ENCODE assay signal across 1 cellular context in genomic region chr14:64503434-64504309, GRCh38.
TF ChIP-seq lines count a peak whose summit lies in the region.

A gene with protein sequence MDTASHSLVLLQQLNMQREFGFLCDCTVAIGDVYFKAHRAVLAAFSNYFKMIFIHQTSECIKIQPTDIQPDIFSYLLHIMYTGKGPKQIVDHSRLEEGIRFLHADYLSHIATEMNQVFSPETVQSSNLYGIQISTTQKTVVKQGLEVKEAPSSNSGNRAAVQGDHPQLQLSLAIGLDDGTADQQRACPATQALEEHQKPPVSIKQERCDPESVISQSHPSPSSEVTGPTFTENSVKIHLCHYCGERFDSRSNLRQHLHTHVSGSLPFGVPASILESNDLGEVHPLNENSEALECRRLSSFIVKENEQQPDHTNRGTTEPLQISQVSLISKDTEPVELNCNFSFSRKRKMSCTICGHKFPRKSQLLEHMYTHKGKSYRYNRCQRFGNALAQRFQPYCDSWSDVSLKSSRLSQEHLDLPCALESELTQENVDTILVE (minus strand): TSS chr14:64503838. CDS start chr14:64490533, 13,305 bp downstream.

TF ChIP-seq in GM12878, 131 proteins besides CTCF, POLR2A, EP300 and RAD21 (continued from another document and continues in another):
- TF ChIP-seq RELB (IDR thresholded peaks at IDR 0.05; ENCODE audit: low read depth) (peak; percentile 79), SUPT20H (IDR thresholded peaks at IDR 0.05; ENCODE audit: borderline replicate concordance, control insufficient read depth, low read depth, low read length) (no peak), POLR2AphosphoS2 (IDR thresholded peaks at IDR 0.05; ENCODE audit: low read depth, low read length) (peak; percentile 80), CHD1 (IDR thresholded peaks at IDR 0.05; ENCODE audit: low read depth, low read length) (peak; percentile 86; the same call in 1 of the 2 replicates), MTA3 (IDR thresholded peaks at IDR 0.05; ENCODE audit: borderline replicate concordance, low read length) (no peak), FOS (IDR thresholded peaks at IDR 0.05; ENCODE audit: borderline replicate concordance, extremely low read depth, insufficient read length) (no peak), PML (IDR thresholded peaks at IDR 0.05; ENCODE audit: low read length) (peak; percentile 58; the same call in 1 of the 2 replicates), EED (IDR thresholded peaks at IDR 0.05; ENCODE audit: low read depth) (0 out of 2 replicates have a peak, but pooled peaks have one; percentile 25), GABPA (IDR thresholded peaks at IDR 0.05; ENCODE audit: low read depth) (no peak), RAD51 (IDR thresholded peaks at IDR 0.05) (peak; percentile 67), JUND (IDR thresholded peaks at IDR 0.05; ENCODE audit: low read depth, low read length) (no peak), MYC (IDR thresholded peaks at IDR 0.05; ENCODE audit: insufficient read depth, insufficient read length, insufficient replicate concordance, low read length, severe bottlenecking) (peak; percentile 81), NRF1 (conservative IDR thresholded peaks at IDR 0.05; ENCODE audit: low read depth, low read length) (peak; percentile 28; the same call in 1 of the 2 replicates), LARP7 (IDR thresholded peaks at IDR 0.05) (peak; percentile 97), NR2F1 (conservative IDR thresholded peaks at IDR 0.05) (peak; percentile 18; the same call in 1 of the 2 replicates), ESRRA (IDR thresholded peaks at IDR 0.05; ENCODE audit: low read length) (no peak; the same call in 1 of the 2 replicates), MTA2 (IDR thresholded peaks at IDR 0.05; ENCODE audit: low read depth) (peak; percentile 43; the same call in 1 of the 2 replicates), CREM (IDR thresholded peaks at IDR 0.05; ENCODE audit: low read depth) (peak; percentile 75; the same call in 1 of the 2 replicates), KAT2A (conservative IDR thresholded peaks at IDR 0.05; ENCODE audit: control insufficient read depth, low read depth, low read length) (no peak), TCF12 (IDR thresholded peaks at IDR 0.05; ENCODE audit: low read depth, low read length) (peak; percentile 69), GATAD2B (conservative IDR thresholded peaks at IDR 0.05; ENCODE audit: low read depth) (0 out of 2 replicates have a peak, but pooled peaks have one; percentile 21), NR2C2 (IDR thresholded peaks at IDR 0.05; ENCODE audit: borderline replicate concordance, control insufficient read depth, insufficient read length, low read depth) (no peak), BHLHE40 (IDR thresholded peaks at IDR 0.05; ENCODE audit: borderline replicate concordance in 1 of 2, low read depth in 2 of 2, low read length in 1 of 2) (peak; percentile 73 to 96), IRF3 (IDR thresholded peaks at IDR 0.05) (no peak; the same call in 1 of the 2 replicates), NBN (IDR thresholded peaks at IDR 0.05) (peak; percentile 88), PRDM15 (CRISPR knock-in tag; IDR thresholded peaks at IDR 0.05) (peak; percentile 49; the same call in 1 of the 2 replicates), SP1 (IDR thresholded peaks at IDR 0.05; ENCODE audit: low read depth, low read length) (peak; percentile 60), NFYA (IDR thresholded peaks at IDR 0.05; ENCODE audit: borderline replicate concordance, low read depth, low read length) (no peak), PBX3 (IDR thresholded peaks at IDR 0.05; ENCODE audit: insufficient replicate concordance, low read depth, low read length) (no peak), BMI1 (IDR thresholded peaks at IDR 0.05; ENCODE audit: borderline replicate concordance) (no peak), RELA (IDR thresholded peaks at IDR 0.05; ENCODE audit: borderline replicate concordance, partially characterized antibody) (peak; percentile 98), MXI1 (IDR thresholded peaks at IDR 0.05; ENCODE audit: low read depth, low read length) (peak; percentile 75; the same call in 1 of the 2 replicates), SIX5 (IDR thresholded peaks at IDR 0.05; ENCODE audit: low read depth, low read length, severe bottlenecking) (no peak)
- TF ChIP-seq, protein P1, sequence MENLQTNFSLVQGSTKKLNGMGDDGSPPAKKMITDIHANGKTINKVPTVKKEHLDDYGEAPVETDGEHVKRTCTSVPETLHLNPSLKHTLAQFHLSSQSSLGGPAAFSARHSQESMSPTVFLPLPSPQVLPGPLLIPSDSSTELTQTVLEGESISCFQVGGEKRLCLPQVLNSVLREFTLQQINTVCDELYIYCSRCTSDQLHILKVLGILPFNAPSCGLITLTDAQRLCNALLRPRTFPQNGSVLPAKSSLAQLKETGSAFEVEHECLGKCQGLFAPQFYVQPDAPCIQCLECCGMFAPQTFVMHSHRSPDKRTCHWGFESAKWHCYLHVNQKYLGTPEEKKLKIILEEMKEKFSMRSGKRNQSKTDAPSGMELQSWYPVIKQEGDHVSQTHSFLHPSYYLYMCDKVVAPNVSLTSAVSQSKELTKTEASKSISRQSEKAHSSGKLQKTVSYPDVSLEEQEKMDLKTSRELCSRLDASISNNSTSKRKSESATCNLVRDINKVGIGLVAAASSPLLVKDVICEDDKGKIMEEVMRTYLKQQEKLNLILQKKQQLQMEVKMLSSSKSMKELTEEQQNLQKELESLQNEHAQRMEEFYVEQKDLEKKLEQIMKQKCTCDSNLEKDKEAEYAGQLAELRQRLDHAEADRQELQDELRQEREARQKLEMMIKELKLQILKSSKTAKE (IDR thresholded peaks at IDR 0.05; ENCODE audit: low read depth, poor library complexity, severe bottlenecking), result no peak
- TF ChIP-seq, protein P2, sequence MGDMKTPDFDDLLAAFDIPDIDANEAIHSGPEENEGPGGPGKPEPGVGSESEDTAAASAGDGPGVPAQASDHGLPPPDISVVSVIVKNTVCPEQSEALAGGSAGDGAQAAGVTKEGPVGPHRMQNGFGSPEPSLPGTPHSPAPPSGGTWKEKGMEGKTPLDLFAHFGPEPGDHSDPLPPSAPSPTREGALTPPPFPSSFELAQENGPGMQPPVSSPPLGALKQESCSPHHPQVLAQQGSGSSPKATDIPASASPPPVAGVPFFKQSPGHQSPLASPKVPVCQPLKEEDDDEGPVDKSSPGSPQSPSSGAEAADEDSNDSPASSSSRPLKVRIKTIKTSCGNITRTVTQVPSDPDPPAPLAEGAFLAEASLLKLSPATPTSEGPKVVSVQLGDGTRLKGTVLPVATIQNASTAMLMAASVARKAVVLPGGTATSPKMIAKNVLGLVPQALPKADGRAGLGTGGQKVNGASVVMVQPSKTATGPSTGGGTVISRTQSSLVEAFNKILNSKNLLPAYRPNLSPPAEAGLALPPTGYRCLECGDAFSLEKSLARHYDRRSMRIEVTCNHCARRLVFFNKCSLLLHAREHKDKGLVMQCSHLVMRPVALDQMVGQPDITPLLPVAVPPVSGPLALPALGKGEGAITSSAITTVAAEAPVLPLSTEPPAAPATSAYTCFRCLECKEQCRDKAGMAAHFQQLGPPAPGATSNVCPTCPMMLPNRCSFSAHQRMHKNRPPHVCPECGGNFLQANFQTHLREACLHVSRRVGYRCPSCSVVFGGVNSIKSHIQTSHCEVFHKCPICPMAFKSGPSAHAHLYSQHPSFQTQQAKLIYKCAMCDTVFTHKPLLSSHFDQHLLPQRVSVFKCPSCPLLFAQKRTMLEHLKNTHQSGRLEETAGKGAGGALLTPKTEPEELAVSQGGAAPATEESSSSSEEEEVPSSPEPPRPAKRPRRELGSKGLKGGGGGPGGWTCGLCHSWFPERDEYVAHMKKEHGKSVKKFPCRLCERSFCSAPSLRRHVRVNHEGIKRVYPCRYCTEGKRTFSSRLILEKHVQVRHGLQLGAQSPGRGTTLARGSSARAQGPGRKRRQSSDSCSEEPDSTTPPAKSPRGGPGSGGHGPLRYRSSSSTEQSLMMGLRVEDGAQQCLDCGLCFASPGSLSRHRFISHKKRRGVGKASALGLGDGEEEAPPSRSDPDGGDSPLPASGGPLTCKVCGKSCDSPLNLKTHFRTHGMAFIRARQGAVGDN (IDR thresholded peaks at IDR 0.05), result peak; percentile 95
- TF ChIP-seq, protein P3, sequence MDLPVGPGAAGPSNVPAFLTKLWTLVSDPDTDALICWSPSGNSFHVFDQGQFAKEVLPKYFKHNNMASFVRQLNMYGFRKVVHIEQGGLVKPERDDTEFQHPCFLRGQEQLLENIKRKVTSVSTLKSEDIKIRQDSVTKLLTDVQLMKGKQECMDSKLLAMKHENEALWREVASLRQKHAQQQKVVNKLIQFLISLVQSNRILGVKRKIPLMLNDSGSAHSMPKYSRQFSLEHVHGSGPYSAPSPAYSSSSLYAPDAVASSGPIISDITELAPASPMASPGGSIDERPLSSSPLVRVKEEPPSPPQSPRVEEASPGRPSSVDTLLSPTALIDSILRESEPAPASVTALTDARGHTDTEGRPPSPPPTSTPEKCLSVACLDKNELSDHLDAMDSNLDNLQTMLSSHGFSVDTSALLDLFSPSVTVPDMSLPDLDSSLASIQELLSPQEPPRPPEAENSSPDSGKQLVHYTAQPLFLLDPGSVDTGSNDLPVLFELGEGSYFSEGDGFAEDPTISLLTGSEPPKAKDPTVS (IDR thresholded peaks at IDR 0.05; ENCODE audit: low read depth, low read length), result 0 out of 2 replicates have a peak, but pooled peaks have one; percentile 54
- TF ChIP-seq, protein P4, sequence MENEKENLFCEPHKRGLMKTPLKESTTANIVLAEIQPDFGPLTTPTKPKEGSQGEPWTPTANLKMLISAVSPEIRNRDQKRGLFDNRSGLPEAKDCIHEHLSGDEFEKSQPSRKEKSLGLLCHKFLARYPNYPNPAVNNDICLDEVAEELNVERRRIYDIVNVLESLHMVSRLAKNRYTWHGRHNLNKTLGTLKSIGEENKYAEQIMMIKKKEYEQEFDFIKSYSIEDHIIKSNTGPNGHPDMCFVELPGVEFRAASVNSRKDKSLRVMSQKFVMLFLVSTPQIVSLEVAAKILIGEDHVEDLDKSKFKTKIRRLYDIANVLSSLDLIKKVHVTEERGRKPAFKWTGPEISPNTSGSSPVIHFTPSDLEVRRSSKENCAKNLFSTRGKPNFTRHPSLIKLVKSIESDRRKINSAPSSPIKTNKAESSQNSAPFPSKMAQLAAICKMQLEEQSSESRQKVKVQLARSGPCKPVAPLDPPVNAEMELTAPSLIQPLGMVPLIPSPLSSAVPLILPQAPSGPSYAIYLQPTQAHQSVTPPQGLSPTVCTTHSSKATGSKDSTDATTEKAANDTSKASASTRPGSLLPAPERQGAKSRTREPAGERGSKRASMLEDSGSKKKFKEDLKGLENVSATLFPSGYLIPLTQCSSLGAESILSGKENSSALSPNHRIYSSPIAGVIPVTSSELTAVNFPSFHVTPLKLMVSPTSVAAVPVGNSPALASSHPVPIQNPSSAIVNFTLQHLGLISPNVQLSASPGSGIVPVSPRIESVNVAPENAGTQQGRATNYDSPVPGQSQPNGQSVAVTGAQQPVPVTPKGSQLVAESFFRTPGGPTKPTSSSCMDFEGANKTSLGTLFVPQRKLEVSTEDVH (IDR thresholded peaks at IDR 0.05; ENCODE audit: low read depth, partially characterized antibody), result no peak
